8 cellular contexts compared by ENCODE assay signal in the genomic region with DNA sequence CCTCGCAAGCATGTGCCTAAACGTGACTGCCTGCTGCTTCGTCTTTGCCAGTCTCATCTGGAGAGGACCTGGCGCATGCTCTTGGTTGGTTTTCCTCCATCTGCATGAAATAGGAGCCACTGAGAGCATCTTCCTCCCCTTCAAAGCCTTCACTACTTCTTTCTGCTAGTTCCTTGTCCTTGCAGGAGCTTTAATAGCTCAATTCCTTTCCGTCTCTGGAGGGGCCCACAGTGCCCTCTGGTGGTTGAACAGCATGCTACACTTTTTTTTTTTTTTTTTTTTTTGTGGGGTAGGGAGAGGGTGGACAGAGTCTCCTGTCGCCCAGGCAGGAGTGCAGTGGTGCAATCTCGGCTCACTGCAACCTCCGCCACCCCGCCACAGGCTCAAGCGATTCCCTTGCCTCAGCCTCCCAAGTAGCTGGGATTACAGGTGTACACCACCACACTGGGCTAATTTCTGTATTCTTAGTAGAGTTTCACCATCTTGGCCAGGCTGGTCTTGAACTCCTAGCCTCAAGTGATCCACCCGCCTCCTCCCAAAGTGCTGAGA. TPM values are rescaled to one million over a fixed set of nuclear protein-coding genes. Genes with fewer than 3 reads are reported as not detected.
DNase-seq lines count a peak whose midpoint lies in the region; ATAC-seq and TF ChIP-seq lines count a peak whose summit lies in the region.

No MANE protein-coding gene starts in this region.

- H3K9me3 ChIP-seq in HEK293 (ENCODE audit: control insufficient read depth, insufficient read depth, low read depth, low read length): no peaks in the 10 kb centered on the region
- no peaks in the 10 kb centered on the region for H3K9me3 ChIP-seq in psoas muscle

- H3K4me3 ChIP-seq in HEK293 (ENCODE audit: low read depth, low read length) (no peak overlapping the region), psoas muscle (no peak overlapping the region)

- CTCF ChIA-PET in HEK293 (lab: Yijun Ruan, JAX): interaction anchor here (0.6 to 3.7 kb wide), 36 partner anchors 9 to 857 kb away, joined by 3 to 38 read pairs (median 4); partner anchors contain the start of gene SP100

- TF ChIP-seq CTCF in HEK293 (tag by site-specific recombination; IDR thresholded peaks at IDR 0.05) (peak; percentile 51; the same call in 1 of the 2 replicates), psoas muscle (IDR thresholded peaks at IDR 0.05) (peak; percentile 71)

- H3K27me3 ChIP-seq in psoas muscle (ENCODE audit: insufficient read depth in 3 of 3, low read length in 2 of 3): no peaks in the 10 kb centered on the region

- peak in 3 of 4 donors; percentile 41 to 59 (median 53) for ATAC-seq in psoas muscle
- ATAC-seq in HG02642 (IDR thresholded peaks at IDR 0.05; ENCODE audit: poor library complexity, unreplicated experiment): no peak
- ATAC-seq in GM18520 (IDR thresholded peaks at IDR 0.05; ENCODE audit: unreplicated experiment): no peak

- DNase-seq in CD1c-positive myeloid dendritic cell (ENCODE audit: extremely low spot score): peak; percentile 71
- peak; percentile 57 for DNase-seq in RPMI8226
- peak; percentile 25 for DNase-seq in activated effector memory CD4-positive, alpha-beta T cell treated with Interleukin-2 at 50 U/mL for 16 hours
- peak; percentile 72 for DNase-seq in germinal center (ENCODE audit: low spot score)
- DNase-seq in psoas muscle: no peak

- no peaks in the 10 kb centered on the region for H3K4me1 ChIP-seq in HEK293 (ENCODE audit: control insufficient read depth, insufficient read depth, low read length)
- H3K4me1 ChIP-seq in psoas muscle: no peaks in the 10 kb centered on the region

- intact Hi-C loops in psoas muscle (cut with DNase I): loop anchor here (2.0 to 10.0 kb wide), 3 partner anchors 93 to 375 kb away; no protein-coding TSS in a partner anchor

- POLR2A ChIA-PET in HEK293 (lab: Yijun Ruan, JAX): interaction anchor here (0.6 kb wide), 2 partner anchors 120 to 188 kb away, joined by 6 read pairs; no protein-coding TSS in a partner anchor

- WGBS in psoas muscle, 3 donors: 39 to 43% (median 40%) methylated on average over 11 of the region's 11 CpGs

- H3K36me3 ChIP-seq in HEK293 (ENCODE audit: control insufficient read depth in 2 of 2, insufficient read depth in 1 of 2, low read length in 2 of 2) (no peaks in the 10 kb centered on the region), psoas muscle (ENCODE audit: insufficient read depth in 1 of 2, low read depth in 1 of 2) (no peaks in the 10 kb centered on the region)

- H3K27ac ChIP-seq in HEK293 (ENCODE audit: extremely low read depth, low read depth, low read length) (no peak overlapping the region), psoas muscle (no peak overlapping the region)

TF ChIP-seq in HEK293, 187 proteins besides CTCF, POLR2A, EP300 and RAD21:
- TF ChIP-seq ZNF362 (tag by site-specific recombination; IDR thresholded peaks at IDR 0.05): 0 out of 2 replicates have a peak, but pooled peaks have one; percentile 54
- no peak for TF ChIP-seq ZNF521 (tag by site-specific recombination; IDR thresholded peaks at IDR 0.05)
- peak; percentile 63 for TF ChIP-seq ZNF654 (tag by site-specific recombination; IDR thresholded peaks at IDR 0.05; ENCODE audit: low read depth)
TF ChIP-seq in HEK293: peak in this region for 2.

RNA-seq across cellular contexts. Expression of gene SP110, which starts 59.6 kb away (rescaled TPM):
- 10 to 100 TPM in 1 of 4 donors, 1 to 10 TPM in 3; 5.2 to 15.9 (median 7.3) TPM for total RNA-seq in psoas muscle
- 10 to 100 TPM in 1 of 3 donors, 1 to 10 TPM in 2; 3.4 to 11.8 (median 4.2) TPM for polyA plus RNA-seq in psoas muscle

Comparison
In these comparisons a context has a peak if more than half of its experiments do, and no peak if none do; other contexts are left out.
1. DNase-seq: peak in CD1c-positive myeloid dendritic cell (single experiment), RPMI8226 (single experiment), activated effector memory CD4-positive, alpha-beta T cell treated with Interleukin-2 at 50 U/mL for 16 hours (single experiment) and germinal center (single experiment); none in psoas muscle (0 of 2).
2. ATAC-seq: peak in psoas muscle (3 of 4); none in HG02642 (single experiment) and GM18520 (single experiment).